8 cellular contexts compared by ENCODE assay signal in the genomic region with DNA sequence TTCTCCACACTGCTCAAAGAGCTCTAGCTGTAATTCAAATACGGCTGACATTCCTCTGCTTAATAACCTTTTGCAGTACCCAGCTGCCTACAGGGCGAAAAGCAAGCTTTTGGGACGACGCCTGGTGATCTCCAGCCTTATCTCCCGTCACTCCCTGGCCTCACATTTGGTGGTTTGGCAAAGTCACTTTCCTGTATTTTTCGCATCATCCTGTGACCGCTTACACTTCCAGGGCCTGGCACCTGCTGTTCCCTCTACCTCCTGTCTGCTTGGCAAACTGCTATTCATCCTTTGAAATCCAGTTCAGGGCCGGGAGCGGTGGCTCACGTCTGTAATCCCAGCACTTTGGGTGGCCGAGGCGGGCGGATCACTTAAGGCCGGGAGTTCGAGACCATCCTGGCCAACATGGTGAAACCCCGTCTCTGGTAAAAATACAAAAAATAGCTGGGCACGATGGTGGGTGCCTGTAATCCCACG. TPM values are rescaled to one million over a fixed set of nuclear protein-coding genes. Genes with fewer than 3 reads are reported as not detected.
DNase-seq lines count a peak whose midpoint lies in the region; ATAC-seq, FAIRE-seq and TF ChIP-seq lines count a peak whose summit lies in the region.

No MANE protein-coding gene starts in this region.

- H3K79me2 ChIP-seq in HepG2 (ENCODE audit: insufficient read depth, low read length): no peaks in the 10 kb centered on the region

- intact Hi-C loops in Right ventricle myocardium inferior (cut with DNase I): no loop called here
- intact Hi-C loops in cardiac septum (cut with DNase I): loop anchor here (10.0 kb wide), 1 partner anchor 377 kb away; a partner anchor contains a TSS
- intact Hi-C loops in HepG2 (cut with micrococcal nuclease; ENCODE audit: unreplicated experiment): no loop called here

- TF ChIP-seq RAD21 in HepG2 (CRISPR knock-in tag; IDR thresholded peaks at IDR 0.05): no peak

- H3K27me3 ChIP-seq in brain microvascular endothelial cell (replicated peaks): peaks cover 24% of the 10 kb centered on the region
- peaks cover 5 to 28% of the 10 kb centered on the region in 2 experiments for H3K27me3 ChIP-seq in HepG2 (ENCODE audit: control insufficient read depth in 1 of 2, insufficient read depth in 2 of 2, low read length in 2 of 2)
- peaks cover 0 to 26% of the 10 kb centered on the region in 2 donors for H3K27me3 ChIP-seq in tibial nerve

- no peak for FAIRE-seq in HepG2 (lab: Jason Lieb, UNC)

- H3K36me3 ChIP-seq in brain microvascular endothelial cell (replicated peaks) (no peaks in the 10 kb centered on the region), HepG2 (replicated peaks in 1 of 2; ENCODE audit: control insufficient read depth in 1 of 2, insufficient read depth in 2 of 2, low read length in 2 of 2) (no peaks in the 10 kb centered on the region), tibial nerve (no peaks in the 10 kb centered on the region)

- TF ChIP-seq EP300 in HepG2 (IDR thresholded peaks at IDR 0.05; ENCODE audit: low read depth in 2 of 2, low read length in 2 of 2) (no peak), HepG2 (CRISPR knock-in tag; IDR thresholded peaks at IDR 0.05; ENCODE audit: borderline replicate concordance) (no peak), tibial nerve (IDR thresholded peaks at IDR 0.05) (no peak)

- no peaks in the 10 kb centered on the region for H4K20me1 ChIP-seq in HepG2 (ENCODE audit: insufficient read depth, low read length)

- POLR2A ChIA-PET in HepG2 (lab: Yijun Ruan, JAX): no interaction called here

- peak; percentile 26 for ATAC-seq in Right ventricle myocardium inferior
- ATAC-seq in HepG2: no peak

- no TSS peak for BruUV-seq in HepG2 (replicated peaks; lab: Mats Ljungman, UMichigan)

- CTCF ChIA-PET in HepG2 (lab: Yijun Ruan, JAX; ENCODE audit: low intra/inter-chr PET ratio, low total read pairs): no interaction called here

- H3K4me1 ChIP-seq in HepG2 (ENCODE audit: insufficient read depth, low read length) (peaks cover 21% of the 10 kb centered on the region), tibial nerve (peaks cover 0 to 28% (median 0%) of the 10 kb centered on the region in 4 donors)

- H3K4me2 ChIP-seq in HepG2 (ENCODE audit: low read depth, low read length): peak overlapping the region; percentile 82

- H3K4me3 ChIP-seq in brain microvascular endothelial cell (ENCODE audit: low read depth, low read length): peak overlapping the region; percentile 68
- peak overlapping the region; percentile 77 to 79 (median 79); a peak in 5 of 6 replicates for H3K4me3 ChIP-seq in HepG2 (replicated peaks in 1 of 3; ENCODE audit: insufficient read depth in 1 of 3, low read depth in 2 of 3, low read length in 3 of 3)
- H3K4me3 ChIP-seq in tibial nerve: peak overlapping the region; percentile 39 to 72 (median 68)

- H2AFZ ChIP-seq in HepG2 (ENCODE audit: low read length): no peak overlapping the region

- no peak for DNase-seq in Right ventricle myocardium inferior (ENCODE audit: missing footprints)
- no peak for DNase-seq in cardiac septum (ENCODE audit: low spot score)
- DNase-seq in brain microvascular endothelial cell: no peak
- no peak for DNase-seq in HepG2 (ENCODE audit: low spot score)
- DNase-seq in tibial nerve (ENCODE audit: low spot score in 2 of 2): peak in 1 of 2 donors; percentile 13
- no peak for DNase-seq in NCI-H345 treated with DMSO at 0.1 percent for 48 hours (lab: John Stamatoyannopoulos, UW; ENCODE audit: unreplicated experiment)
- no peak for DNase-seq in activated gamma-delta T cell treated with Interleukin-2 at 50 U/mL for 16 hours
- no peak for DNase-seq in NCI-H510A treated with DMSO at 0.1 percent for 48 hours (lab: John Stamatoyannopoulos, UW)

- H3K27ac ChIP-seq in brain microvascular endothelial cell: no peak overlapping the region
- H3K27ac ChIP-seq in HepG2 (ENCODE audit: extremely low read length, insufficient read depth, low read length): no peak overlapping the region
- peak overlapping the region; percentile 76 to 94 (median 88) for H3K27ac ChIP-seq in tibial nerve

- TF ChIP-seq CTCF in brain microvascular endothelial cell (IDR thresholded peaks at IDR 0.05; ENCODE audit: low read depth, low read length, missing control alignments) (no peak), HepG2 (CRISPR knock-in tag; IDR thresholded peaks at IDR 0.05) (no peak), tibial nerve (IDR thresholded peaks at IDR 0.05) (no peak)

- WGBS in HepG2 (ENCODE audit: low lambda C conversion rate): 33% methylated on average over 18 of the region's 18 CpGs
- WGBS in tibial nerve, 2 donors: 14 to 18% methylated on average over 18 of the region's 18 CpGs

- H3K9me3 ChIP-seq in HepG2 (ENCODE audit: low read length) (no peaks in the 10 kb centered on the region), tibial nerve (no peaks in the 10 kb centered on the region)

- TF ChIP-seq POLR2A in HepG2 (IDR thresholded peaks at IDR 0.05; ENCODE audit: insufficient read depth in 1 of 2, low read depth in 2 of 2, low read length in 2 of 2) (no peak), tibial nerve (IDR thresholded peaks at IDR 0.05) (no peak)

- in situ Hi-C loops in brain microvascular endothelial cell (cut with HindIII; ENCODE audit: low pct_ligation_motif_present, low sequenced_read_pairs): no loop called here
- in situ Hi-C loops in HepG2 (cut with HindIII; ENCODE audit: extremely low pct_ligation_motif_present, low pct_unique_long_range_greater_than_20kb): no loop called here

- peak overlapping the region; percentile 69 for H3K9ac ChIP-seq in HepG2 (ENCODE audit: insufficient read depth, low read depth, low read length)

TF ChIP-seq in HepG2, 621 proteins besides CTCF, POLR2A, EP300 and RAD21 (continues in another document):
- TF ChIP-seq, protein P1, sequence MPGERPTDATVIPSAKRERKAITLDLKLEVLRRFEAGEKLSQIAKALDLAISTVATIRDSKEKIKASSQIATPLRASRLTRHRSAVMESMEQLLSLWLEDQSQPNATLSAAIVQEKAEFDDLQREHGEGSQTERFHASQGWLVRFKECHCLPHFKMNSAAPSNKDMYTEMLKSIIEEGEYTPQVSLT (CRISPR knock-in tag; IDR thresholded peaks at IDR 0.05; ENCODE audit: borderline replicate concordance, low read depth): no peak
- TF ChIP-seq, protein P2, sequence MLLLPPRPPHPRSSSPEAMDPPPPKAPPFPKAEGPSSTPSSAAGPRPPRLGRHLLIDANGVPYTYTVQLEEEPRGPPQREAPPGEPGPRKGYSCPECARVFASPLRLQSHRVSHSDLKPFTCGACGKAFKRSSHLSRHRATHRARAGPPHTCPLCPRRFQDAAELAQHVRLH (CRISPR knock-in tag; IDR thresholded peaks at IDR 0.05; ENCODE audit: borderline replicate concordance, low read depth): peak; percentile 18; the same call in 1 of the 2 replicates

RNA-seq across cellular contexts. Expression of a gene that starts 2.7 kb away (rescaled TPM):
- total RNA-seq in Right ventricle myocardium inferior (not detected), cardiac septum (not detected), HepG2 (2016; rRNA removed; fragmentation: Illumina TruSeq; extraction: Trizol) (not detected in 2 replicates), tibial nerve (not detected)
- total RNA-seq in HepG2 (2016; cell fraction: cytosol; rRNA removed; fragmentation: Illumina TruSeq; extraction: Trizol; ENCODE audit: low read depth): not detected in 2 replicates
- total RNA-seq in HepG2 (2016; cell fraction: insoluble cytoplasmic fraction; rRNA removed; fragmentation: Illumina TruSeq; extraction: Trizol): not detected in 2 replicates
- not detected in 2 replicates for total RNA-seq in HepG2 (2016; cell fraction: membrane; rRNA removed; fragmentation: Illumina TruSeq; extraction: Trizol)
- not detected in 2 replicates for total RNA-seq in HepG2 (2016; cell fraction: nucleus; rRNA removed; fragmentation: Illumina TruSeq; extraction: Trizol)
- not detected in 2 replicates for polyA plus RNA-seq in HepG2 (2011; rRNA removed)
- not detected in 2 replicates for polyA plus RNA-seq in HepG2 (2011; cell fraction: cytosol; rRNA removed)
- not detected in 2 replicates for polyA plus RNA-seq in HepG2 (2011; cell fraction: nucleus; rRNA removed)
- polyA plus RNA-seq in HepG2 (2012): not detected in 2 replicates
- not detected in 2 replicates for polyA plus RNA-seq in HepG2 (2016; cell fraction: cytosol; fragmentation: Illumina TruSeq; extraction: Trizol; ENCODE audit: low read depth)
- not detected in 2 replicates for polyA plus RNA-seq in HepG2 (2016; cell fraction: insoluble cytoplasmic fraction; fragmentation: Illumina TruSeq; extraction: Trizol; ENCODE audit: low read depth)
- not detected in 2 replicates for polyA plus RNA-seq in HepG2 (2016; cell fraction: membrane; fragmentation: Illumina TruSeq; extraction: Trizol; ENCODE audit: low read depth)
- not detected in 2 replicates for polyA plus RNA-seq in HepG2 (2016; cell fraction: nucleus; fragmentation: Illumina TruSeq; extraction: Trizol; ENCODE audit: insufficient read depth, low read depth)
- polyA minus RNA-seq in HepG2 (2011; rRNA and poly(A)+ RNA removed; ENCODE audit: low replicate concordance): not detected in 2 replicates
- not detected in 2 replicates for polyA minus RNA-seq in HepG2 (2011; cell fraction: cytosol; rRNA and poly(A)+ RNA removed)
- not detected in 2 replicates for polyA minus RNA-seq in HepG2 (2011; cell fraction: nucleus; rRNA and poly(A)+ RNA removed)

RNA-seq across cellular contexts. Expression of a gene that starts 12.0 kb away (rescaled TPM):
- total RNA-seq in Right ventricle myocardium inferior (2.2 TPM), cardiac septum (0.65 TPM), HepG2 (2016; rRNA removed; fragmentation: Illumina TruSeq; extraction: Trizol) (not detected in 2 replicates), tibial nerve (10 to 100 TPM in 3 of 4 donors, 1 to 10 TPM in 1; 9.8 to 62.4 (median 24.2) TPM)
- not detected in 2 replicates for total RNA-seq in HepG2 (2016; cell fraction: cytosol; rRNA removed; fragmentation: Illumina TruSeq; extraction: Trizol; ENCODE audit: low read depth)
- total RNA-seq in HepG2 (2016; cell fraction: insoluble cytoplasmic fraction; rRNA removed; fragmentation: Illumina TruSeq; extraction: Trizol): not detected in 2 replicates
- not detected in 2 replicates for total RNA-seq in HepG2 (2016; cell fraction: membrane; rRNA removed; fragmentation: Illumina TruSeq; extraction: Trizol)
- not detected in 2 replicates for total RNA-seq in HepG2 (2016; cell fraction: nucleus; rRNA removed; fragmentation: Illumina TruSeq; extraction: Trizol)
- not detected in 2 replicates for polyA plus RNA-seq in HepG2 (2011; rRNA removed)
- not detected in 2 replicates for polyA plus RNA-seq in HepG2 (2011; cell fraction: cytosol; rRNA removed)
- polyA plus RNA-seq in HepG2 (2011; cell fraction: nucleus; rRNA removed): not detected in 2 replicates
- polyA plus RNA-seq in HepG2 (2012): not detected in 2 replicates
- polyA plus RNA-seq in HepG2 (2016; cell fraction: cytosol; fragmentation: Illumina TruSeq; extraction: Trizol; ENCODE audit: low read depth): not detected in 2 replicates
- polyA plus RNA-seq in HepG2 (2016; cell fraction: insoluble cytoplasmic fraction; fragmentation: Illumina TruSeq; extraction: Trizol; ENCODE audit: low read depth): not detected in 2 replicates
- not detected in 2 replicates for polyA plus RNA-seq in HepG2 (2016; cell fraction: membrane; fragmentation: Illumina TruSeq; extraction: Trizol; ENCODE audit: low read depth)
- polyA plus RNA-seq in HepG2 (2016; cell fraction: nucleus; fragmentation: Illumina TruSeq; extraction: Trizol; ENCODE audit: insufficient read depth, low read depth): not detected in 2 replicates
- not detected in 2 replicates for polyA minus RNA-seq in HepG2 (2011; rRNA and poly(A)+ RNA removed; ENCODE audit: low replicate concordance)
- not detected in 2 replicates for polyA minus RNA-seq in HepG2 (2011; cell fraction: cytosol; rRNA and poly(A)+ RNA removed)
- polyA minus RNA-seq in HepG2 (2011; cell fraction: nucleus; rRNA and poly(A)+ RNA removed): not detected in 2 replicates

Comparison
In these comparisons a context has a peak if more than half of its experiments do, and no peak if none do; other contexts are left out.
1. H3K27ac ChIP-seq: peak in tibial nerve (4 of 4); none in brain microvascular endothelial cell (single experiment) and HepG2 (single experiment).
2. Peak in every context shown above with its lines, with median percentiles within 50 percentile points of each other: H3K4me3 ChIP-seq.